Comparison of ENCODE assay signal across 29 cellular contexts in the genomic region with DNA sequence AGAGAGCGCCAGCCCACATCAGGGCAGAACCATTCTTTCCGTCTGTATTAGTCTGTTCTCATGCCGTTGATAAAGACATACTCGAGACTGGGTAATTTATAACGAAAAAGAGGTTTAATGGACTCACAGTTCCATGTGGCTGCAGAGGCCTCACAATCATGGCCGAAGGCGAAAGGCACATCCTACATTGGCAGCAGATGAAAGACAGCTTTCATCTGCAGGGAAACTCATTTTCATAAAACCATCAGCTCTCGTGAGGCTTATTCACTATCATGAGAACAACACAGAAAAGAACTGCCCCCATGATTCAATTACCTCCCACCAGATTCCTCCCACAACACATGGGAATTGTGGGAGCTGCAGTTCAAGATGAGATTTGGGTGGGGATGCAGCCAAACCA.
"Had no signal": no experiment of that assay in that cellular context is flagged by ENCODE, and none has a peak within 500 bp of the region (broad histone marks: within the 10 kb centered on the region; RNA-seq: fewer than 3 reads in every experiment).

No MANE protein-coding gene starts in this region.

- H3K27me3 ChIP-seq: brain microvascular endothelial cell had no signal

- H3K27ac ChIP-seq: brain microvascular endothelial cell, KMS-11, PC-9, SK-N-MC had no signal

- ATAC-seq: activated T-cell treated with anti-CD3 and anti-CD28 coated beads, Interleukin-2, amount 50 U/mL, for 72 hours; activated T-helper 17 cell treated with anti-CD3 and anti-CD28 coated beads, Interleukin-2, amount 50 U/mL, for 72 hours had no signal

- H3K4me3 ChIP-seq: PC-9, SK-N-MC had no signal

- DNase-seq: activated CD4-positive, alpha-beta memory T cell treated with anti-CD3 and anti-CD28 coated beads, Interleukin-2, amount 10 ng/mL, durations not matched to agents 7 days and 5 days; activated CD4-positive, alpha-beta T cell treated with anti-CD3 and anti-CD28 coated beads for 1 hour; activated CD4-positive, alpha-beta T cell treated with anti-CD3 and anti-CD28 coated beads for 48 hours; activated CD4-positive, CD25-positive, alpha-beta regulatory T cell; activated effector memory CD4-positive, alpha-beta T cell treated with anti-CD3 and anti-CD28 coated beads, Interleukin-2, amount 50 U/mL, for 16 hours; activated naive CD4-positive, alpha-beta T cell; activated naive CD4-positive, alpha-beta T cell treated with anti-CD3 and anti-CD28 coated beads, Interleukin-2, amount 50 U/mL, for 16 hours; activated naive CD8-positive, alpha-beta T cell treated with anti-CD3 and anti-CD28 coated beads for 36 hours; activated T-cell treated with anti-CD3 and anti-CD28 coated beads, Interleukin-2, amount 50 U/mL, for 1 hour; activated T-cell treated with anti-CD3 and anti-CD28 coated beads, Interleukin-2, amount 50 U/mL, for 72 hours; amniotic stem cell; aorta; brain microvascular endothelial cell; MM.1S; MV-4-11; NCI-H1092; NCI-H1436 treated with DMSO at 0.1 percent for 48 hours; NCI-H1694 treated with DMSO at 0.1 percent for 48 hours; NCI-H2029; NCI-H510A; NCI-H526; NCI-H748 treated with DMSO at 0.1 percent for 48 hours; PC-9; Right ventricle myocardium superior; T1000; WERI-Rb-1 had no signal

- H3K36me3 ChIP-seq: brain microvascular endothelial cell had no signal
